Comparison of ENCODE assay signal across 11 cellular contexts in the genomic region with DNA sequence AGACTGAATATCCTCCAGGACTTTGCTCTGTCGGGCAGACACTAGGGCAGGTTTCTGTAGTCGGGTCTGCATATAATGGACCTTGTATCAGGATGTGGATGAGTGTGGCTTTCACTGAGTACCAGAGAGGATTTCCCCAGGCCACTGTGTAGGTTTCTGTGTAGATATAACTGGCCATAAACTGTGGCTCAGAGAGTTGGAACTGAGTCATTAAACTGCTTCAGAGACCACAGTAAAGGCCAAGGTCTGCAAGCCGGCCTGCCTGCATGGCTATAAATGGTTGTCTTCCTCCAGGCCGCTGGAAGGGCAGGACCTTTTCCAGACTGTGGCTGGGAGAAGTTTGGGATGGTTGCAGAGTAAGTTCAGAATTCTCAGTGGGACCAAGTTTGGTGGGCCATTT. TPM values are rescaled to one million over a fixed set of nuclear protein-coding genes. Genes with fewer than 3 reads are reported as not detected.
DNase-seq lines count a peak whose midpoint lies in the region; ATAC-seq and TF ChIP-seq lines count a peak whose summit lies in the region.
"Had no signal": no experiment of that assay in that cellular context is flagged by ENCODE, and none has a peak within 500 bp of the region (broad histone marks: within the 10 kb centered on the region; RNA-seq: fewer than 3 reads in every experiment).

No MANE protein-coding gene starts in this region.

- H3K9me3 Mint-ChIP-seq in activated T-helper 1 cell treated with anti-CD3 and anti-CD28 coated beads, Interleukin-12 subunit alpha, Interleukin-12 subunit beta, Interleukin-2, Interleukin-4 antibody, amounts not matched to agents 30 ng/mL and 10 ng/mL and 1 ng/mL, durations not matched to agents 14 hours and 24 hours and 36 hours: peaks cover 15% of the 10 kb centered on the region

- H3K27me3 Mint-ChIP-seq in activated T-helper 1 cell treated with anti-CD3 and anti-CD28 coated beads, Interleukin-12 subunit alpha, Interleukin-12 subunit beta, Interleukin-2, Interleukin-4 antibody, amounts not matched to agents 30 ng/mL and 10 ng/mL and 1 ng/mL, durations not matched to agents 14 hours and 24 hours and 36 hours (ENCODE audit: insufficient read depth): no peaks in the 10 kb centered on the region

- no peaks in the 10 kb centered on the region for H3K4me1 ChIP-seq in breast epithelium
- H3K4me1 ChIP-seq: tibial artery had no signal

- H3K27ac ChIP-seq in caudate nucleus (ENCODE audit: low read depth, low read length) (no peak overlapping the region), breast epithelium (no peak overlapping the region)
- H3K27ac ChIP-seq: tibial artery had no signal

- no peak overlapping the region for H3K4me3 ChIP-seq in breast epithelium
- H3K4me3 ChIP-seq: tibial artery had no signal

- H3K27ac Mint-ChIP-seq in activated T-helper 1 cell treated with anti-CD3 and anti-CD28 coated beads, Interleukin-12 subunit alpha, Interleukin-12 subunit beta, Interleukin-2, Interleukin-4 antibody, amounts not matched to agents 30 ng/mL and 10 ng/mL and 1 ng/mL, durations not matched to agents 14 hours and 24 hours and 36 hours: no peak overlapping the region

- no peaks in the 10 kb centered on the region for H3K36me3 ChIP-seq in breast epithelium

- intact Hi-C loops in breast epithelium (cut with DNase I; ENCODE audit: low total_unique reads): no loop called here
- intact Hi-C loops in activated T-helper 1 cell treated with anti-CD3 and anti-CD28 coated beads, Interleukin-12 subunit alpha, Interleukin-12 subunit beta, Interleukin-2, Interleukin-4 antibody, amounts not matched to agents 30 ng/mL and 10 ng/mL and 1 ng/mL, durations not matched to agents 14 hours and 24 hours and 36 hours (cut with micrococcal nuclease): no loop called here

- H3K36me3 Mint-ChIP-seq in activated T-helper 1 cell treated with anti-CD3 and anti-CD28 coated beads, Interleukin-12 subunit alpha, Interleukin-12 subunit beta, Interleukin-2, Interleukin-4 antibody, amounts not matched to agents 30 ng/mL and 10 ng/mL and 1 ng/mL, durations not matched to agents 14 hours and 24 hours and 36 hours (ENCODE audit: low read depth): peaks cover 63% of the 10 kb centered on the region

- H3K9me3 ChIP-seq in breast epithelium: peaks cover 4 to 7% of the 10 kb centered on the region in 2 donors

- DNase-seq in left kidney (ENCODE audit: low read depth, low spot score) (peak; percentile 12), caudate nucleus (lab: John Stamatoyannopoulos, UW) (no peak), breast epithelium (ENCODE audit: low spot score in 2 of 2) (no peak)
- no peak for DNase-seq in activated T-helper 1 cell treated with anti-CD3 and anti-CD28 coated beads, Interleukin-12 subunit alpha, Interleukin-12 subunit beta, Interleukin-2, Interleukin-4 antibody, amounts not matched to agents 30 ng/mL and 10 ng/mL and 1 ng/mL, durations not matched to agents 14 hours and 24 hours and 36 hours (ENCODE audit: low spot score)
- DNase-seq: IMR-90, NCI-H526, tibial artery had no signal

- TF ChIP-seq CTCF in breast epithelium (IDR thresholded peaks at IDR 0.05): no peak

- peaks cover 9% of the 10 kb centered on the region for H3K4me1 Mint-ChIP-seq in activated T-helper 1 cell treated with anti-CD3 and anti-CD28 coated beads, Interleukin-12 subunit alpha, Interleukin-12 subunit beta, Interleukin-2, Interleukin-4 antibody, amounts not matched to agents 30 ng/mL and 10 ng/mL and 1 ng/mL, durations not matched to agents 14 hours and 24 hours and 36 hours (ENCODE audit: low read depth)

- no peaks in the 10 kb centered on the region for H3K27me3 ChIP-seq in breast epithelium
- H3K27me3 ChIP-seq: tibial artery had no signal

- ATAC-seq in GM18505 (IDR thresholded peaks at IDR 0.05; ENCODE audit: unreplicated experiment) (peak; percentile 75), GM21515 (IDR thresholded peaks at IDR 0.05; ENCODE audit: unreplicated experiment) (peak; percentile 88), HG03354 (IDR thresholded peaks at IDR 0.05; ENCODE audit: poor library complexity, severe bottlenecking, unreplicated experiment) (peak; percentile 88), GM18867 (IDR thresholded peaks at IDR 0.05; ENCODE audit: unreplicated experiment) (no peak)

- no peak for TF ChIP-seq POLR2A in GM18505 (IDR thresholded peaks at IDR 0.05; ENCODE audit: borderline replicate concordance, extremely low read depth, insufficient read depth, insufficient read length)
- no peak for TF ChIP-seq POLR2A in breast epithelium (IDR thresholded peaks at IDR 0.05)

- no peak overlapping the region for H3K4me3 Mint-ChIP-seq in activated T-helper 1 cell treated with anti-CD3 and anti-CD28 coated beads, Interleukin-12 subunit alpha, Interleukin-12 subunit beta, Interleukin-2, Interleukin-4 antibody, amounts not matched to agents 30 ng/mL and 10 ng/mL and 1 ng/mL, durations not matched to agents 14 hours and 24 hours and 36 hours

RNA-seq across cellular contexts. Expression of gene ZNF92, which starts 16.9 kb away (rescaled TPM):
- total RNA-seq in breast epithelium: 10 to 100 TPM in 2 of 3 donors, 1 to 10 TPM in 1; 7.7 to 38.8 (median 28.5) TPM
- total RNA-seq in activated T-helper 1 cell treated with anti-CD3 and anti-CD28 coated beads, Interleukin-12 subunit alpha, Interleukin-12 subunit beta, Interleukin-2, Interleukin-4 antibody, amounts not matched to agents 30 ng/mL and 10 ng/mL and 1 ng/mL, durations not matched to agents 14 hours and 24 hours and 36 hours: 14.7 and 16.6 TPM in 2 replicates
